In genomic region chr22:36966851-36967535, GRCh38 we compare ENCODE assay signal across 31 cellular contexts. TPM values are rescaled to one million over a fixed set of nuclear protein-coding genes. Genes with fewer than 3 reads are reported as not detected.
A peak's percentile ranks its signal among the peaks of the same experiment; 100 is the strongest.
DNase-seq lines count a peak whose midpoint lies in the region; ATAC-seq and TF ChIP-seq lines count a peak whose summit lies in the region.
"Had no signal": no experiment of that assay in that cellular context is flagged by ENCODE, and none has a peak within 500 bp of the region (broad histone marks: within the 10 kb centered on the region; RNA-seq: fewer than 3 reads in every experiment).

No MANE protein-coding gene starts in this region.

- no peaks in the 10 kb centered on the region for H3K4me1 ChIP-seq in osteoblast (ENCODE audit: insufficient read depth, low read length)
- H3K4me1 ChIP-seq: BE2C, pancreas had no signal

- H4K20me1 ChIP-seq in osteoblast (ENCODE audit: insufficient read depth, low read length): no peaks in the 10 kb centered on the region

- H3K9me3 ChIP-seq in osteoblast (ENCODE audit: low read depth, low read length): no peaks in the 10 kb centered on the region
- H3K9me3 ChIP-seq: BE2C, pancreas, SK-N-SH had no signal

- DNase-seq in EH (ENCODE audit: low read depth) (peak; percentile 18), M059J (ENCODE audit: low read depth) (peak; percentile 44), cardiac fibroblast (ENCODE audit: low read depth in 2 of 2) (peak; percentile 19 to 44), osteoblast (ENCODE audit: insufficient read length, low spot score, missing footprints) (no peak), DMS53 treated with DMSO at 0.1 percent for 48 hours (lab: John Stamatoyannopoulos, UW; ENCODE audit: unreplicated experiment) (no peak)
- DNase-seq in stimulated activated CD4-positive, alpha-beta T cell treated with anti-CD3 and anti-CD28 coated beads, Interleukin-4, amount 100 ng/mL, for 4 hours: no peak
- DNase-seq: ACHN; activated CD4-positive, alpha-beta memory T cell treated with anti-CD3 and anti-CD28 coated beads, Interleukin-2, amount 10 ng/mL, durations not matched to agents 7 days and 5 days; activated CD8-positive, alpha-beta memory T cell treated with anti-CD3 and anti-CD28 coated beads, Interleukin-2, amount 50 U/mL, for 4 hours; activated naive CD4-positive, alpha-beta T cell treated with Interleukin-2 at 50 U/mL for 16 hours; BE2C; dermis blood vessel endothelial cell; GF-D8; hypothalamus; KBM-7; left cardiac atrium; MM.1S; naive thymus-derived CD8-positive, alpha-beta T cell; NCI-H1417 treated with DMSO at 0.1 percent for 48 hours; NCI-H2029 treated with DMSO at 0.1 percent for 48 hours; NCI-H526 treated with DMSO at 0.1 percent for 48 hours; PC-9; SK-N-SH; stimulated activated naive CD8-positive, alpha-beta T cell treated with anti-CD3 and anti-CD28 coated beads, Interleukin-15, Interleukin-2, amounts not matched to agents 100 U/mL and 50 U/mL, for 24 hours; T-helper 17 cell had no signal

- no peak overlapping the region for H3K27ac ChIP-seq in osteoblast (ENCODE audit: low read depth, low read length)
- H3K27ac ChIP-seq: pancreas, PC-9 had no signal

- no peak overlapping the region for H3K4me2 ChIP-seq in osteoblast (ENCODE audit: insufficient read depth, low read length)
- H3K4me2 ChIP-seq: PC-9, SK-N-SH had no signal

- H3K79me2 ChIP-seq in osteoblast (ENCODE audit: insufficient read depth, low read length): no peaks in the 10 kb centered on the region

- peak overlapping the region; percentile 49 for H2AFZ ChIP-seq in osteoblast (ENCODE audit: low read length)
- H2AFZ ChIP-seq: PC-9 had no signal

- TF ChIP-seq CTCF in cardiac fibroblast (IDR thresholded peaks at IDR 0.05; ENCODE audit: low read depth, low read length) (no peak), osteoblast (IDR thresholded peaks at IDR 0.05; ENCODE audit: extremely low read depth, low read depth, low read length) (no peak)

- no peak for ATAC-seq in GM19397 (IDR thresholded peaks at IDR 0.05; ENCODE audit: unreplicated experiment)
- ATAC-seq: activated CD4-positive, CD25-positive, alpha-beta regulatory T cell treated with anti-CD3 and anti-CD28 coated beads, Interleukin-2, amount 50 U/mL, for 24 hours; left cardiac atrium; naive thymus-derived CD8-positive, alpha-beta T cell; pancreas; Right ventricle myocardium inferior; stimulated activated naive CD8-positive, alpha-beta T cell treated with anti-CD3 and anti-CD28 coated beads, Interleukin-15, Interleukin-2, amounts not matched to agents 100 U/mL and 50 U/mL, for 24 hours; T-helper 17 cell had no signal

- H3K4me3 ChIP-seq in cardiac fibroblast (replicated peaks in 1 of 2; ENCODE audit: low read depth in 2 of 2, low read length in 2 of 2) (no peak overlapping the region), osteoblast (ENCODE audit: insufficient read depth, low read length) (no peak overlapping the region)
- H3K4me3 ChIP-seq: lung, pancreas, PC-9 had no signal

- no peaks in the 10 kb centered on the region for H3K36me3 ChIP-seq in osteoblast (ENCODE audit: insufficient read depth, low read length)
- H3K36me3 ChIP-seq: BE2C, pancreas had no signal

- H3K27me3 ChIP-seq in osteoblast (ENCODE audit: insufficient read depth, low read length): peaks cover 26% of the 10 kb centered on the region

RNA-seq across cellular contexts. Expression of gene TST, which starts 52.3 kb away (rescaled TPM):
- 17.1 and 24.0 TPM in 2 replicates for total RNA-seq in M059J (2014; rRNA removed; shearing (Covaris generic))
- 53.6 and 63.3 TPM in 2 replicates for total RNA-seq in osteoblast
- total RNA-seq: naive thymus-derived CD8-positive, alpha-beta T cell had no signal

RNA-seq across cellular contexts. Expression of gene MPST, which starts 52.5 kb away (rescaled TPM):
- 40.0 and 53.0 TPM in 2 replicates for total RNA-seq in M059J (2014; rRNA removed; shearing (Covaris generic))
- total RNA-seq in osteoblast: 82.5 and 91.6 TPM in 2 replicates

RNA-seq across cellular contexts. Expression of gene CSF2RB, which starts 53.6 kb away (rescaled TPM):
- 0.02 TPM in 1 of 2 replicates, not detected in the other for total RNA-seq in M059J (2014; rRNA removed; shearing (Covaris generic))
- total RNA-seq in osteoblast: 1.1 and 1.2 TPM in 2 replicates
- total RNA-seq: H4, PC-9 had no signal

Comparison
In these comparisons a context has a peak if more than half of its experiments do, and no peak if none do; other contexts are left out.
1. DNase-seq: peak in EH (single experiment), M059J (single experiment) and cardiac fibroblast (2 of 2); none in osteoblast (single experiment), stimulated activated CD4-positive, alpha-beta T cell treated with anti-CD3 and anti-CD28 coated beads, Interleukin-4, amount 100 ng/mL, for 4 hours (0 of 2) and DMS53 treated with DMSO at 0.1 percent for 48 hours (single experiment).